Comparison of ENCODE assay signal across 22 cellular contexts in the genomic region with DNA sequence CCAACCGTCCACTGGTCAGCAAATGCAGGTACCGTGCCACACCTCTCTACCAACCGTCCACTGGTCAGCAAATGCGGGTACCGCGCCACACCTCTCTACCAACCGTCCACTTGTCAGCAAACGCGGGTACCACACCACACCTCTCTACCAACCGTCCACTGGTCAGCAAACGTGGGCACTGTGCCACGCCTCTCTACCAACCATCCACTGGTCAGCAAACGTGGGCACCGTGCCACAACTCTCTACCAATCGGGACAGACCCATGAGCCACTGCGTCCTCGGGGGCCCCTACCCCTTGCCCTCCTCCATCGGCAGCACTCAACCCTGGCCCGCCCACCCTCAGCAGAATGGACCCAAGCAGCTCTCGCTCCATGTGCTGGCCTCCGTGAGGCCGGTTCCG.
"Had no signal": no experiment of that assay in that cellular context is flagged by ENCODE, and none has a peak within 500 bp of the region (broad histone marks: within the 10 kb centered on the region; RNA-seq: fewer than 3 reads in every experiment).

No MANE protein-coding gene starts in this region.

- DNase-seq: activated CD4-positive, alpha-beta T cell treated with anti-CD3 and anti-CD28 coated beads, Interleukin-2, amount 50 U/mL, for 4 hours; activated naive CD4-positive, alpha-beta T cell treated with anti-CD3 and anti-CD28 coated beads, Interleukin-2, amount 50 U/mL, for 16 hours; activated T-cell treated with anti-CD3 and anti-CD28 coated beads, Interleukin-2, amount 50 U/mL, for 1 hour; brain microvascular endothelial cell; cerebellar nuclear complex; dermis blood vessel endothelial cell; foreskin fibroblast; left cardiac atrium; lower lobe of right lung; nucleus accumbens; stimulated activated CD4-positive, alpha-beta T cell treated with anti-CD3 and anti-CD28 coated beads, Interleukin-15, amount 100 ng/mL, for 24 hours; stimulated activated CD4-positive, alpha-beta T cell treated with anti-CD3 and anti-CD28 coated beads, Interleukin-2, amount 100 ng/mL, for 48 hours; T-helper 17 cell; transverse colon had no signal

- H3K27me3 ChIP-seq: brain microvascular endothelial cell, transverse colon had no signal

- H3K27ac ChIP-seq: brain microvascular endothelial cell, epithelial cell of prostate, lower lobe of right lung, skin epidermis, suprapubic skin, transverse colon, VCaP had no signal

- H3K9me3 ChIP-seq: lower lobe of right lung, suprapubic skin, transverse colon had no signal

- ATAC-seq: activated T-helper 17 cell treated with anti-CD3 and anti-CD28 coated beads, Interleukin-2, amount 50 U/mL, for 72 hours; left cardiac atrium; lower lobe of right lung; natural killer cell treated with Interleukin-12 subunit alpha and Interleukin-12 subunit beta and Interleukin-15 and Interleukin-18, amount 100 ng/mL, for 72 hours; T-helper 17 cell had no signal

- H3K4me1 Mint-ChIP-seq: activated T-helper 17 cell treated with anti-CD3 and anti-CD28 coated beads, Interleukin-2, amount 50 U/mL, for 72 hours; mesothelial cell of epicardium; T-helper 17 cell had no signal

- H3K4me3 Mint-ChIP-seq: activated T-helper 17 cell treated with anti-CD3 and anti-CD28 coated beads, Interleukin-2, amount 50 U/mL, for 72 hours; mesothelial cell of epicardium; natural killer cell treated with Interleukin-12 subunit alpha and Interleukin-12 subunit beta and Interleukin-15 and Interleukin-18, amount 100 ng/mL, for 72 hours; stimulated activated naive CD8-positive, alpha-beta T cell treated with anti-CD3 and anti-CD28 coated beads, Interleukin-15, Interleukin-2, amounts not matched to agents 100 ng/mL and 50 ng/mL, for 24 hours; T-helper 17 cell had no signal

- H3K27ac Mint-ChIP-seq: activated T-helper 17 cell treated with anti-CD3 and anti-CD28 coated beads, Interleukin-2, amount 50 U/mL, for 72 hours; mesothelial cell of epicardium; natural killer cell treated with Interleukin-12 subunit alpha and Interleukin-12 subunit beta and Interleukin-15 and Interleukin-18, amount 100 ng/mL, for 72 hours; stimulated activated naive CD8-positive, alpha-beta T cell treated with anti-CD3 and anti-CD28 coated beads, Interleukin-15, Interleukin-2, amounts not matched to agents 100 ng/mL and 50 ng/mL, for 24 hours; T-helper 17 cell had no signal

- H3K36me3 ChIP-seq: brain microvascular endothelial cell, lower lobe of right lung, suprapubic skin, transverse colon had no signal

- H3K27me3 Mint-ChIP-seq: stimulated activated naive CD8-positive, alpha-beta T cell treated with anti-CD3 and anti-CD28 coated beads, Interleukin-15, Interleukin-2, amounts not matched to agents 100 ng/mL and 50 ng/mL, for 24 hours had no signal

- H3K4me1 ChIP-seq: lower lobe of right lung, suprapubic skin, transverse colon had no signal

- H3K36me3 Mint-ChIP-seq: mesothelial cell of epicardium; natural killer cell treated with Interleukin-12 subunit alpha and Interleukin-12 subunit beta and Interleukin-15 and Interleukin-18, amount 100 ng/mL, for 72 hours had no signal

- H3K9me3 Mint-ChIP-seq: activated T-helper 17 cell treated with anti-CD3 and anti-CD28 coated beads, Interleukin-2, amount 50 U/mL, for 72 hours; mesothelial cell of epicardium; natural killer cell treated with Interleukin-12 subunit alpha and Interleukin-12 subunit beta and Interleukin-15 and Interleukin-18, amount 100 ng/mL, for 72 hours; stimulated activated naive CD8-positive, alpha-beta T cell treated with anti-CD3 and anti-CD28 coated beads, Interleukin-15, Interleukin-2, amounts not matched to agents 100 ng/mL and 50 ng/mL, for 24 hours had no signal

- H3K4me3 ChIP-seq: lower lobe of right lung, skin epidermis, suprapubic skin, transverse colon had no signal
